25 cellular contexts compared by ENCODE assay signal in genomic region chrX:139680356-139680755, GRCh38.
"Had no signal": no experiment of that assay in that cellular context is flagged by ENCODE, and none has a peak within 500 bp of the region (broad histone marks: within the 10 kb centered on the region; RNA-seq: fewer than 3 reads in every experiment).

No MANE protein-coding gene starts in this region.

- H3K4me3 ChIP-seq: gastroesophageal sphincter, heart left ventricle, hepatocyte, lung, neural progenitor cell, right lobe of liver, suprapubic skin, thyroid gland, vagina had no signal

- ATAC-seq: effector memory CD8-positive, alpha-beta T cell; esophagus mucosa; gastroesophageal sphincter; heart left ventricle; left lobe of liver; naive thymus-derived CD4-positive, alpha-beta T cell; right lobe of liver; stimulated activated naive CD8-positive, alpha-beta T cell treated with anti-CD3 and anti-CD28 coated beads, Interleukin-15, amount 100 ng/mL, for 72 hours had no signal

- H3K27ac ChIP-seq: gastroesophageal sphincter, heart left ventricle, hepatocyte, neural progenitor cell, parathyroid adenoma, right lobe of liver, suprapubic skin, thyroid gland, vagina had no signal

- DNase-seq: cortex of kidney; effector memory CD8-positive, alpha-beta T cell; foreskin fibroblast; heart left ventricle; kidney; mesenchymal stem cell; naive thymus-derived CD4-positive, alpha-beta T cell; right lobe of liver; small intestine; stimulated activated CD4-positive, alpha-beta T cell treated with anti-CD3 and anti-CD28 coated beads, Interleukin-15, amount 100 ng/mL, for 24 hours; stimulated activated CD4-positive, alpha-beta T cell treated with anti-CD3 and anti-CD28 coated beads, Interleukin-4, amount 100 ng/mL, for 1 hour; stimulated activated CD8-positive, alpha-beta memory T cell treated with anti-CD3 and anti-CD28 coated beads, Interleukin-4, amount 100 ng/mL, for 48 hours; stimulated activated naive CD4-positive, alpha-beta T cell; stimulated activated naive CD8-positive, alpha-beta T cell treated with anti-CD3 and anti-CD28 coated beads, Interleukin-15, amount 100 ng/mL, for 72 hours; thyroid gland; trophoblast cell had no signal
